11 cellular contexts compared by ENCODE assay signal in genomic region chr11:67291481-67292381, GRCh38. TPM values are rescaled to one million over a fixed set of nuclear protein-coding genes. Genes with fewer than 3 reads are reported as not detected.
DNase-seq lines count a peak whose midpoint lies in the region; ATAC-seq and TF ChIP-seq lines count a peak whose summit lies in the region.
"Had no signal": no experiment of that assay in that cellular context is flagged by ENCODE, and none has a peak within 500 bp of the region (broad histone marks: within the 10 kb centered on the region; RNA-seq: fewer than 3 reads in every experiment).

No MANE protein-coding gene starts in this region.

- no peak for TF ChIP-seq EP300 in tibial nerve (IDR thresholded peaks at IDR 0.05)

- peaks cover 59% of the 10 kb centered on the region for H3K36me3 Mint-ChIP-seq in brain
- H3K36me3 Mint-ChIP-seq in naive thymus-derived CD4-positive, alpha-beta T cell, result peaks cover under 1 to 56% (median 36%) of the 10 kb centered on the region in 5 donors

- POLR2A ChIA-PET in naive thymus-derived CD4-positive, alpha-beta T cell (lab: Charles Lee), result interaction anchor here (0.7 to 21.3 kb wide), 8 partner anchors 9 to 181 kb away, joined by 3 to 729 read pairs (median 4); partner anchors contain the start of genes GRK2 and SSH3

- H3K27me3 ChIP-seq in right atrium auricular region (no peaks in the 10 kb centered on the region), tibial nerve (no peaks in the 10 kb centered on the region)
- H3K27me3 ChIP-seq in naive thymus-derived CD4-positive, alpha-beta T cell (ENCODE audit: control insufficient read depth in 2 of 2, insufficient read depth in 2 of 2, low read length in 2 of 2), result no peaks in the 10 kb centered on the region
- H3K27me3 ChIP-seq: thyroid gland had no signal

- H3K4me1 ChIP-seq in right atrium auricular region (peaks cover 0 to 35% of the 10 kb centered on the region in 2 donors), tibial nerve (peaks cover 0 to 59% (median 27%) of the 10 kb centered on the region in 4 donors)
- peaks cover 40 to 47% of the 10 kb centered on the region in 2 donors for H3K4me1 ChIP-seq in naive thymus-derived CD4-positive, alpha-beta T cell (ENCODE audit: control insufficient read depth in 2 of 2, insufficient read depth in 2 of 2, low read length in 2 of 2)

- peak overlapping the region in 3 of 5 experiments; percentile 22 to 96 (median 43) for H3K27ac Mint-ChIP-seq in brain
- H3K27ac Mint-ChIP-seq in naive thymus-derived CD4-positive, alpha-beta T cell, result peak overlapping the region in 7 of 9 donors; percentile 9 to 86 (median 62)

- DNase-seq in Right ventricle myocardium inferior (ENCODE audit: missing footprints) (peak; percentile 55), right atrium auricular region (ENCODE audit: low spot score) (no peak), tibial nerve (ENCODE audit: low spot score in 2 of 2) (no peak), NCI-H524 (lab: John Stamatoyannopoulos, UW) (no peak), NCI-H748 treated with DMSO at 0.1 percent for 48 hours (lab: John Stamatoyannopoulos, UW) (no peak)
- no peak for DNase-seq in naive thymus-derived CD4-positive, alpha-beta T cell
- DNase-seq: NCI-H1436 treated with DMSO at 0.1 percent for 48 hours, NCI-H510A treated with DMSO at 0.1 percent for 48 hours, thyroid gland had no signal

- 88 to 90% methylated on average over 31 to 33 of the region's 33 CpGs for whole genome bisulfite sequencing in tibial nerve, 2 donors

- H3K27ac ChIP-seq in right atrium auricular region, result no peak overlapping the region
- peak overlapping the region; percentile 35 for H3K27ac ChIP-seq in naive thymus-derived CD4-positive, alpha-beta T cell (ENCODE audit: low read depth, low read length)
- H3K27ac ChIP-seq in tibial nerve, result peak overlapping the region in 1 of 4 donors; percentile 8

- H3K9me3 Mint-ChIP-seq in brain, result peaks cover 10 to 24% (median 12%) of the 10 kb centered on the region in 5 experiments
- H3K9me3 Mint-ChIP-seq in naive thymus-derived CD4-positive, alpha-beta T cell, result peaks cover 0 to 16% (median 8%) of the 10 kb centered on the region in 11 donors

- intact Hi-C loops in Right ventricle myocardium inferior (cut with DNase I), result no loop called here
- intact Hi-C loops in naive thymus-derived CD4-positive, alpha-beta T cell (cut with micrococcal nuclease), result no loop called here

- H3K4me3 Mint-ChIP-seq in brain, result peak overlapping the region in 3 of 5 experiments; percentile 51 to 84 (median 58)
- H3K4me3 Mint-ChIP-seq in naive thymus-derived CD4-positive, alpha-beta T cell, result peak overlapping the region; percentile 13 to 88 (median 47)

- CTCF ChIA-PET in naive thymus-derived CD4-positive, alpha-beta T cell (lab: Charles Lee), result interaction anchor here (0.5 to 1.5 kb wide), 6 partner anchors 19 to 47 kb away, joined by 3 to 5 read pairs (median 4); no protein-coding TSS in a partner anchor

- TF ChIP-seq CTCF in right atrium auricular region (IDR thresholded peaks at IDR 0.05), result no peak
- TF ChIP-seq CTCF in brain (conservative IDR thresholded peaks at IDR 0.05), result no peak
- no peak for TF ChIP-seq CTCF in tibial nerve (IDR thresholded peaks at IDR 0.05)

- no peak overlapping the region for H3K4me3 ChIP-seq in right atrium auricular region
- H3K4me3 ChIP-seq in naive thymus-derived CD4-positive, alpha-beta T cell (ENCODE audit: low read length), result no peak overlapping the region
- H3K4me3 ChIP-seq in tibial nerve, result no peak overlapping the region
- H3K4me3 ChIP-seq: thyroid gland had no signal

- peaks cover 8% of the 10 kb centered on the region for H3K27me3 Mint-ChIP-seq in brain
- peaks cover 0 to 2% (median 0%) of the 10 kb centered on the region in 5 donors for H3K27me3 Mint-ChIP-seq in naive thymus-derived CD4-positive, alpha-beta T cell

- H3K9me3 ChIP-seq in right atrium auricular region (peaks cover 4 to 8% of the 10 kb centered on the region in 2 donors), tibial nerve (peaks cover 0 to 19% (median 3%) of the 10 kb centered on the region in 4 donors)
- H3K9me3 ChIP-seq in naive thymus-derived CD4-positive, alpha-beta T cell (ENCODE audit: control insufficient read depth in 2 of 3, low read length in 3 of 3), result peaks cover 0 to 11% (median 6%) of the 10 kb centered on the region in 3 experiments
- H3K9me3 ChIP-seq: thyroid gland had no signal

- no peak for TF ChIP-seq POLR2A in tibial nerve (IDR thresholded peaks at IDR 0.05)

- no peak for ATAC-seq in Right ventricle myocardium inferior
- ATAC-seq in naive thymus-derived CD4-positive, alpha-beta T cell, result no peak
- no peak for ATAC-seq in GM19397 (IDR thresholded peaks at IDR 0.05; ENCODE audit: unreplicated experiment)

- H3K36me3 ChIP-seq in right atrium auricular region (peaks cover 21% of the 10 kb centered on the region), tibial nerve (peaks cover 0 to 64% (median 10%) of the 10 kb centered on the region in 3 donors)
- H3K36me3 ChIP-seq in naive thymus-derived CD4-positive, alpha-beta T cell (ENCODE audit: control insufficient read depth in 2 of 3, insufficient read depth in 3 of 3, low read length in 3 of 3), result peaks cover 0 to 53% (median 8%) of the 10 kb centered on the region in 3 experiments

- peaks cover 40% of the 10 kb centered on the region for H3K4me1 Mint-ChIP-seq in brain
- peaks cover 26 to 70% (median 53%) of the 10 kb centered on the region in 7 donors for H3K4me1 Mint-ChIP-seq in naive thymus-derived CD4-positive, alpha-beta T cell

RNA-seq across cellular contexts. Expression of gene ANKRD13D, which starts 2.6 kb away (rescaled TPM):
- total RNA-seq in Right ventricle myocardium inferior, result 15.2 TPM
- 10 to 100 TPM; 14.1 to 14.9 TPM for total RNA-seq in right atrium auricular region
- polyA plus RNA-seq in brain (ENCODE audit: insufficient read depth, low read depth, low replicate concordance), result 35.3 TPM
- 100 to 1,000 TPM; 161 to 286 (median 191) TPM for total RNA-seq in naive thymus-derived CD4-positive, alpha-beta T cell
- polyA plus RNA-seq in naive thymus-derived CD4-positive, alpha-beta T cell, result 10 to 100 TPM in 1 of 2 donors, 1 to 10 TPM in 1; 6.3 to 19.5 TPM
- total RNA-seq in tibial nerve, result 100 to 1,000 TPM in 1 of 4 donors, 10 to 100 TPM in 3; 46.8 to 158 (median 69.5) TPM

RNA-seq across cellular contexts. Expression of gene SSH3, which starts 11.6 kb away (rescaled TPM):
- 15.8 TPM for total RNA-seq in Right ventricle myocardium inferior
- 10 to 100 TPM; 14.7 to 23.6 TPM for total RNA-seq in right atrium auricular region
- polyA plus RNA-seq in brain (ENCODE audit: insufficient read depth, low read depth, low replicate concordance), result 10.2 TPM
- total RNA-seq in naive thymus-derived CD4-positive, alpha-beta T cell, result 10 to 100 TPM in 4 of 5 experiments, 1 to 10 TPM in 1; 8.8 to 23.8 (median 15.0) TPM
- 1 to 10 TPM; 1.1 to 4.9 TPM for polyA plus RNA-seq in naive thymus-derived CD4-positive, alpha-beta T cell
- 10 to 100 TPM; 28.5 to 51.6 (median 43.1) TPM for total RNA-seq in tibial nerve

RNA-seq across cellular contexts. Expression of gene GRK2, which starts 25.5 kb away (rescaled TPM):
- total RNA-seq in Right ventricle myocardium inferior, result 54.1 TPM
- total RNA-seq in right atrium auricular region, result 10 to 100 TPM; 52.7 to 55.9 TPM
- polyA plus RNA-seq in brain (ENCODE audit: insufficient read depth, low read depth, low replicate concordance), result 92.8 TPM
- total RNA-seq in naive thymus-derived CD4-positive, alpha-beta T cell, result 100 to 1,000 TPM; 305 to 399 (median 322) TPM
- 10 to 100 TPM; 18.5 to 38.0 TPM for polyA plus RNA-seq in naive thymus-derived CD4-positive, alpha-beta T cell
- total RNA-seq in tibial nerve, result 100 to 1,000 TPM in 1 of 4 donors, 10 to 100 TPM in 3; 46.0 to 134 (median 65.4) TPM
